ENCODE assay signal across 8 cellular contexts in the genomic region with DNA sequence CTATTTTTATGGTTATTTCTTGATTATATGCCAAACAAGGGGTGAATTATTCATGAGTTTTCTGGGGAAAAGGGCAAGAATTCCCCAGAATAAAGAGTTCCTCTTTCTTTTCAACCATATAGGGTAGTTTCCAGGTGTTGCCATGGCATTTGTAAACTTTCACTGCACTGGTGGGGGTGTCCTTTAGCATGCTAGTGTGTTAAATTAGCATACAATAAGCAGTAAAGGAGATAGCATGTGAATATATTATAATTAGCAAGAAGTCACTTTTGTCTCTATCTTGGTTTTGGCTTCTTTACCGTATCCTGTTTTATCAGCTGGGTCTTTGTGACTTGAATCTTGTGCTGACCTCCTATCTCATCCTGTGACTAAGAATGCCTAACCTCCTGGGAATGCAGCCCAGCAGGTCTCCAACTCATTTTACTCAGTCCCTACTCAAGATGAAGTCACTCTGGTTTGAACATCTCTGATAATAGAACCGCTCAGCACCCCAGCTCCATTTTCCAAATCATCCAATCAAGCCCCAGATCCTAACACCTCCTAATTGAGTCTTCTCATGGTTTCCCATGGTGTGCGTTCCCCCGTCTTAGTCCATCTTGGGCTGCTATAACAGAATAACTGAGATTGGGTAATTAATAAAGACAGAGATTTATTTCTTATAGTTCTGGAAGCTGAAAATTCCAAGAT. TPM values are rescaled to one million over a fixed set of nuclear protein-coding genes. Genes with fewer than 3 reads are reported as not detected.
A peak's percentile ranks its signal among the peaks of the same experiment; 100 is the strongest.
DNase-seq lines count a peak whose midpoint lies in the region; ATAC-seq and TF ChIP-seq lines count a peak whose summit lies in the region.

No MANE protein-coding gene starts in this region.

- no peaks in the 10 kb centered on the region for H3K9me3 ChIP-seq in OCI-LY1 (ENCODE audit: low read length)

- H3K79me2 ChIP-seq in ACC112 (ENCODE audit: control insufficient read depth, insufficient read depth, low read length, unreplicated experiment) (peaks cover 51% of the 10 kb centered on the region), OCI-LY1 (ENCODE audit: insufficient read depth, low read length) (peaks cover 75% of the 10 kb centered on the region)

- in situ Hi-C loops in G401 (cut with HindIII; ENCODE audit: low sequenced_read_pairs): no loop called here

- H3K27me3 ChIP-seq in ACC112 (ENCODE audit: insufficient read depth, low read length) (no peaks in the 10 kb centered on the region), OCI-LY1 (ENCODE audit: insufficient read depth, low read length) (no peaks in the 10 kb centered on the region)

- no peaks in the 10 kb centered on the region for H3K9me2 ChIP-seq in OCI-LY1 (ENCODE audit: low read depth, low read length)

- H4K20me1 ChIP-seq in OCI-LY1 (ENCODE audit: insufficient read depth, low read length): no peaks in the 10 kb centered on the region

- H2AFZ ChIP-seq in ACC112 (ENCODE audit: low read length, unreplicated experiment) (no peak overlapping the region), OCI-LY1 (ENCODE audit: low read length) (no peak overlapping the region)

- peak overlapping the region; percentile 86; the same call in 1 of the 2 replicates for H3K9ac ChIP-seq in OCI-LY1 (ENCODE audit: low read length)

- peak overlapping the region; percentile 39; the same call in 1 of the 2 replicates for H3K4me3 ChIP-seq in ACC112 (ENCODE audit: low read depth, low read length)
- H3K4me3 ChIP-seq in OCI-LY1 (ENCODE audit: low read depth, low read length, poor library complexity, severe bottlenecking): peak overlapping the region; percentile 88

- H3K36me3 ChIP-seq in ACC112 (ENCODE audit: insufficient read depth, low read length) (no peaks in the 10 kb centered on the region), OCI-LY1 (ENCODE audit: insufficient read depth, low read length) (peaks cover 14% of the 10 kb centered on the region)

- peak overlapping the region; percentile 79 for H3K4me2 ChIP-seq in OCI-LY1 (ENCODE audit: low read length)

- H3K4me1 ChIP-seq in ACC112 (ENCODE audit: control insufficient read depth, insufficient read depth, low read length, unreplicated experiment) (peaks cover 27% of the 10 kb centered on the region), OCI-LY1 (ENCODE audit: insufficient read depth, low read length, severe bottlenecking) (peaks cover 38% of the 10 kb centered on the region)

- peak overlapping the region; percentile 73 for H3K27ac ChIP-seq in ACC112 (ENCODE audit: low read depth, low read length)
- H3K27ac ChIP-seq in OCI-LY1 (ENCODE audit: low read depth, low read length, poor library complexity, severe bottlenecking): peak overlapping the region; percentile 86

- DNase-seq in fibroblast of gingiva (ENCODE audit: low read depth): peak; percentile 6
- DNase-seq in germinal center (ENCODE audit: low spot score): no peak
- DNase-seq in COR-L47 (lab: John Stamatoyannopoulos, UW): no peak
- no peak for DNase-seq in G401 (ENCODE audit: low spot score)

- no peak for TF ChIP-seq CTCF in OCI-LY1 (IDR thresholded peaks at IDR 0.05; ENCODE audit: low read length)

- ATAC-seq in GM21367 (IDR thresholded peaks at IDR 0.05; ENCODE audit: unreplicated experiment) (peak; percentile 24), GM19395 (IDR thresholded peaks at IDR 0.05; ENCODE audit: unreplicated experiment) (no peak)

- no peaks in the 10 kb centered on the region for H3F3A ChIP-seq in OCI-LY1 (ENCODE audit: insufficient read depth, low read length)

RNA-seq across cellular contexts. Expression of a gene that starts 3.4 kb away (rescaled TPM):
- 75.1 and 130 TPM in 2 replicates for total RNA-seq in G401 (2014; rRNA removed; shearing (Covaris generic))

RNA-seq across cellular contexts. Expression of a gene that starts 53.2 kb away (rescaled TPM):
- 196 and 269 TPM in 2 replicates for total RNA-seq in G401 (2014; rRNA removed; shearing (Covaris generic))

RNA-seq across cellular contexts. Expression of a gene that starts 53.5 kb away (rescaled TPM):
- total RNA-seq in G401 (2014; rRNA removed; shearing (Covaris generic)): 66.4 and 75.1 TPM in 2 replicates
